ENCODE assay signal across 9 cellular contexts in the genomic region with DNA sequence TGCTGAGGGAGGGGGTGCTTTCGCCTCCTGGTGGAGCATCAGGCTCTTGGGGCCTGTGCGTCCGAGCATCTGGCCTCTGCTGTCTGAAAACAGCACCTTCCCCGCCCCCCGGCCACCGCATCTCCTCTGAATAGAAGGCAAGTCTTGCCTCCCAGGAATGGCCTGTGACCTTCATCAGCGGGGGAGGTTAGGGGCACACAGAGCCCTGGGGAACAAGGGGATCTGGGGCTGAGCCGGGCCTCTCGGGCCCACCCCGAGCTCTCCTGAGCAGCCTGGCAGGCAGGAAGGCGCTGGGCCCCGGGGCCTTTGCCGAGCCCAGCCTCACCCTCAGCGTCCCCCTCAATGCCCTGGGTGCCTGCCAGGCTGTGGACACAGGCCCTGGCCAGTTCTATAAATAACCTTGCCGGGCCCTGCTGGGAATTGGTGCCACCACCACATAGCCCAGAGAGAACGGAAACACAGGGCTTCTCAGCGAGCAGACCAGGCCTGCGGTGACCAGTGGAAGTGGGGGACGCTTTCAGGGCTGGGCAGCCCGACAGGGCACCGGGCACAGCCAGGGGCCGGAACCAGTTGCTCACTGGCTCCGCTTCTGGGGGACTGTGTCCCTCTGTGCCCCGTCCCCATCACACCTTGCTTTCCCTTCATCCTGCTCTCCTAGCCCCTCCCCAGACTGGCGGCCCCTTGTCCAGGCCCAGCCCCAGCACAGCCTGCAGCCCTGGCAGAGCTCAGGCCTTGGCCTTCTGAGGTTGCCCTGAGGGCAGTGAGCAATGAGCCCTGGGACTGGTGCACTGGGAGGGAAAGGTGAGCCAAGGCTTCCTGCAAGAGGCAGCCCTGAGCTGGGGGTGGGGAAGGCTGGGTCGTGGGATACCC. TPM values are rescaled to one million over a fixed set of nuclear protein-coding genes. Genes with fewer than 3 reads are reported as not detected.
DNase-seq lines count a peak whose midpoint lies in the region; ATAC-seq and TF ChIP-seq lines count a peak whose summit lies in the region.
"Had no signal": no experiment of that assay in that cellular context is flagged by ENCODE, and none has a peak within 500 bp of the region (broad histone marks: within the 10 kb centered on the region; RNA-seq: fewer than 3 reads in every experiment).

No MANE protein-coding gene starts in this region.

- H3K27ac ChIP-seq in gastroesophageal sphincter: peak overlapping the region; percentile 70 to 89 (median 87)

- peaks cover 7% of the 10 kb centered on the region for H3K36me3 ChIP-seq in BJ (ENCODE audit: control insufficient read depth, insufficient read depth, low read length)
- H3K36me3 ChIP-seq in gastroesophageal sphincter: peaks cover 0 to 22% of the 10 kb centered on the region in 2 donors

- ATAC-seq in gastroesophageal sphincter (peak; percentile 70), HG03108 (IDR thresholded peaks at IDR 0.05; ENCODE audit: unreplicated experiment) (no peak)

- H3K9me3 ChIP-seq in gastroesophageal sphincter: no peaks in the 10 kb centered on the region

- POLR2A ChIA-PET in BJ (lab: Charles Lee): interaction anchor here (0.7 kb wide), 1 partner anchor 52 kb away, joined by 4 read pairs; no protein-coding TSS in a partner anchor

- in situ Hi-C loops in GM13977 (cut with MboI; ENCODE audit: low pct_unique_long_range_greater_than_20kb, low sequenced_read_pairs, unreplicated experiment): no loop called here

- H3K4me3 ChIP-seq in BJ (ENCODE audit: low read depth, low read length): no peak overlapping the region
- peak overlapping the region in 1 of 2 donors; percentile 21 for H3K4me3 ChIP-seq in gastroesophageal sphincter

- TF ChIP-seq EP300 in gastroesophageal sphincter (IDR thresholded peaks at IDR 0.05): no peak

- H3K27me3 ChIP-seq in BJ (ENCODE audit: control insufficient read depth, insufficient read depth, low read length) (no peaks in the 10 kb centered on the region), gastroesophageal sphincter (no peaks in the 10 kb centered on the region)

- WGBS in gastroesophageal sphincter (ENCODE audit: low coverage in 1 of 2), 2 donors: 54% methylated on average over 6 of the region's 26 CpGs; no CpG with 5 or more reads in 1 of the 2 donors

- no peak for TF ChIP-seq POLR2A in gastroesophageal sphincter (IDR thresholded peaks at IDR 0.05)

- CTCF ChIA-PET in BJ (lab: Yijun Ruan, JAX): interaction anchor here (0.6 to 2.5 kb wide), 5 partner anchors 11 to 51 kb away, joined by 3 to 8 read pairs (median 6); no protein-coding TSS in a partner anchor

- TF ChIP-seq CTCF in BJ (IDR thresholded peaks at IDR 0.05; ENCODE audit: insufficient read depth, low read depth, low read length) (peak; percentile 19), gastroesophageal sphincter (IDR thresholded peaks at IDR 0.05) (peak in 2 of 4 experiments; percentile 5 to 13), GM13977 (IDR thresholded peaks at IDR 0.05; ENCODE audit: extremely low read depth, insufficient read depth, missing control alignments) (no peak)

- no peak for DNase-seq in BJ (ENCODE audit: low read depth)
- DNase-seq in T1000 (lab: John Stamatoyannopoulos, UW): peak; percentile 35
- peak; percentile 61 for DNase-seq in pons (ENCODE audit: low spot score)
- no peak for DNase-seq in 8988T
- DNase-seq in NCI-H446 (lab: John Stamatoyannopoulos, UW): no peak
- no peak for DNase-seq in GM13977 (ENCODE audit: low spot score)
- DNase-seq: Karpas-422 had no signal

- H3K4me1 ChIP-seq in gastroesophageal sphincter: peaks cover 0 to 100% (median 50%) of the 10 kb centered on the region in 3 donors

RNA-seq across cellular contexts. Expression of a gene that starts 9.5 kb away (rescaled TPM):
- 26.3 and 33.6 TPM in 2 replicates for polyA plus RNA-seq in BJ (2011; rRNA removed)
- polyA minus RNA-seq in BJ (2011; rRNA and poly(A)+ RNA removed): 38.3 and 48.2 TPM in 2 replicates
- 10 to 100 TPM; 56.8 to 80.7 (median 60.9) TPM for total RNA-seq in gastroesophageal sphincter

RNA-seq across cellular contexts. Expression of a gene that starts 22.7 kb away (rescaled TPM):
- 0.97 and 1.6 TPM in 2 replicates for polyA plus RNA-seq in BJ (2011; rRNA removed)
- 0.62 and 0.67 TPM in 2 replicates for polyA minus RNA-seq in BJ (2011; rRNA and poly(A)+ RNA removed)
- under 1 TPM in 3 of 4 donors, not detected in 1; 0.13 to 0.73 (median 0.49) TPM for total RNA-seq in gastroesophageal sphincter

RNA-seq across cellular contexts. Expression of a gene that starts 26.5 kb away (rescaled TPM):
- polyA plus RNA-seq in BJ (2011; rRNA removed): 57.9 and 65.1 TPM in 2 replicates
- 29.1 and 30.1 TPM in 2 replicates for polyA minus RNA-seq in BJ (2011; rRNA and poly(A)+ RNA removed)
- total RNA-seq in gastroesophageal sphincter: 100 to 1,000 TPM in 1 of 4 donors, 10 to 100 TPM in 3; 62.3 to 116 (median 84.1) TPM

RNA-seq across cellular contexts. Expression of a gene that starts 33.3 kb away (rescaled TPM):
- polyA plus RNA-seq in BJ (2011; rRNA removed): 6.9 and 8.4 TPM in 2 replicates
- 21.3 and 25.6 TPM in 2 replicates for polyA minus RNA-seq in BJ (2011; rRNA and poly(A)+ RNA removed)
- total RNA-seq in gastroesophageal sphincter: 10 to 100 TPM; 20.0 to 40.1 (median 24.2) TPM

RNA-seq across cellular contexts. Expression of a gene that starts 41.0 kb away (rescaled TPM):
- 15.5 and 26.1 TPM in 2 replicates for polyA plus RNA-seq in BJ (2011; rRNA removed)
- 30.9 and 40.4 TPM in 2 replicates for polyA minus RNA-seq in BJ (2011; rRNA and poly(A)+ RNA removed)
- 10 to 100 TPM; 14.9 to 67.2 (median 20.9) TPM for total RNA-seq in gastroesophageal sphincter

Comparison
In these comparisons a context has a peak if more than half of its experiments do, and no peak if none do; other contexts are left out.
1. DNase-seq: peak in T1000 (single experiment) and pons (single experiment); none in BJ (single experiment), 8988T (single experiment), NCI-H446 (0 of 2) and GM13977 (single experiment).